8 cellular contexts compared by ENCODE assay signal in the genomic region with DNA sequence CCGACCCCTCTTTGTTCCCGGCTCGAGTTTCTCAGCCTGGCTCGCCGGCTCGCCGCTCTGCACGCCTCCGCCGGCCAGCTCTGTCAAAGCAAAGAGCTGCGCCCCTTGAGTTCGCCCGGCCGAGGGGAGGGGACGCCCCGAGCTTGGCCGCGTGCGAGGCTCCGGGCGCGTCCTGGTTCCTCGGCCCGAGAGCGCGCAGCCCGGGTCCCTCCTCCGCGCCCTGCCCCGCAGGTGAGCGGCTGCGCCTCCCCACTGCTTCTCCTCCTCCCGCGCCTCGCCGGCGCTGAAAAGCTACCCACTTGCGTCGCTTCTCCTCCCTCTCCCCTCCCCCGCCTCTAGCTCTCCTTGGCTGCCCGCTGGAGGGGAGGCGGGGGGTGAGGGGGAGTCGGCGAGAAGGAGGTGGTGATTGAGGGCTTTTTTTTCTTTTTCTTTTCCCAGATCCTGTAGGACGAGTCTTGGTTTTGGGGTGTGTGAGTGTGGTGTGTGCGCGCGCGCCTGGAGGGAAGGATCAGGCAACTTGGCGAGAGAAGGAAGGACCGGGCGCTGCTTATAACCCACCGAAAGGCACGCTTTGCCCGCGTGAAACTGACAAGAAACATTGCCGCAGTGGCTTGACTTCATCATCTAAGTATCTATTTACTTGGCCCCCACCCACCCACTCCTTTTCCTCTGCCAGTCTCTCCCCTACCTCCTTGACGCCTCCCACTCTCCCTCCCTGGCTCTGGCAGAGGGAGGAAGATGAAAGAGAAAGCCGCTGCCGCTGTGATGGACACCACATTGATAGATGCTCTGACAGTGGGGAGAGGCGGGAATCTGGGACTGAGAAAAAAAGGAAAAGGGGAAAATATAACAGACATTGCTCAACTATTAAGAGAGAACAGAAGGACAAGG.
A peak's percentile ranks its signal among the peaks of the same experiment; 100 is the strongest.
DNase-seq lines count a peak whose midpoint lies in the region; ATAC-seq and TF ChIP-seq lines count a peak whose summit lies in the region.

Gene LEF1, minus strand, starts transcription at position 261 of the 891 bp plus-strand sequence. CDS start 1,165 bp downstream, outside the sequence.

- ATAC-seq in GM19397 (IDR thresholded peaks at IDR 0.05; ENCODE audit: unreplicated experiment), result peak; percentile 37

- no peak for TF ChIP-seq CTCF in AG09309 (IDR thresholded peaks at IDR 0.05; ENCODE audit: control insufficient read depth, insufficient read depth, low read depth, low read length, missing control alignments)

- DNase-seq in AG09309 (ENCODE audit: low read depth), result no peak
- peak; percentile 45 for DNase-seq in HuH-7 (ENCODE audit: low spot score)
- peak; percentile 49 for DNase-seq in T-helper 9 cell
- DNase-seq in T47D (ENCODE audit: low read depth in 1 of 2, low spot score in 1 of 2), result peak; percentile 65 to 69
- DNase-seq in kidney glomerular epithelial cell (lab: John Stamatoyannopoulos, UW), result peak; percentile 41
- DNase-seq in stimulated activated CD4-positive, alpha-beta T cell treated with anti-CD3 and anti-CD28 coated beads, Interleukin-4, amount 100 ng/mL, for 1 hour, result peak; percentile 80
- no peak for DNase-seq in NCI-H774 (lab: John Stamatoyannopoulos, UW)

- peak within 1 kb of the TSS; percentile 49 for H3K4me3 ChIP-seq in AG09309 (ENCODE audit: control insufficient read depth, low read depth, low read length)

- in situ Hi-C loops in T47D (cut with HindIII; ENCODE audit: low pct_unique_long_range_greater_than_20kb, low sequenced_read_pairs), result no loop called here

Comparison
In these comparisons a context has a peak if more than half of its experiments do, and no peak if none do; other contexts are left out.
1. DNase-seq: peak in HuH-7 (single experiment), T-helper 9 cell (single experiment), T47D (2 of 2), kidney glomerular epithelial cell (single experiment) and stimulated activated CD4-positive, alpha-beta T cell treated with anti-CD3 and anti-CD28 coated beads, Interleukin-4, amount 100 ng/mL, for 1 hour (single experiment); none in AG09309 (single experiment) and NCI-H774 (single experiment).